Comparison of ENCODE assay signal across 29 cellular contexts in the genomic region with DNA sequence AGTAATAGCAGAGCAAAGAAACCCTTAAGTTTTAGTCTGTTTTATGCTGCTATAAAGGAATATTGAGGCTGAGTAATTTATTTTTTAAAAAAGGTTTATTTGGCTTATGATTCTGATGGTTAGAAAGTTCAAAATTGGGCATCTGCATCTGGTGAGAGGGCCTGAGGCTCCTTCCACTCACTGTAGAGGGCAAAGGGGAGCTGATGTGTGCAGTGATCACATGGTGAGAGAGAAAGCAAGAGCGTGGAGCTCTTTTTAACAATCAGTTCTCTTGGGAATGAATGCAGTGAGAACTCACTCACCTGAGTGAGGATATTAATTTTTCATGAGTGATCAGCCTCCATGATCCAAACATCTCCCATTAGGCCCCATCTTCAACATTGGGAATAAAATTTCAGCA. TPM values are rescaled to one million over a fixed set of nuclear protein-coding genes. Genes with fewer than 3 reads are reported as not detected.
DNase-seq lines count a peak whose midpoint lies in the region; ATAC-seq, FAIRE-seq and TF ChIP-seq lines count a peak whose summit lies in the region.
"Had no signal": no experiment of that assay in that cellular context is flagged by ENCODE, and none has a peak within 500 bp of the region (broad histone marks: within the 10 kb centered on the region; RNA-seq: fewer than 3 reads in every experiment).

No MANE protein-coding gene starts in this region.

- no peaks in the 10 kb centered on the region for H3K9me2 ChIP-seq in GM23338 (ENCODE audit: insufficient read depth)

- no peaks in the 10 kb centered on the region for H3K4me1 ChIP-seq in GM23338 (ENCODE audit: insufficient read depth)
- H3K4me1 ChIP-seq: body of pancreas, gastrocnemius medialis, left ventricle myocardium inferior had no signal

- H3K9me3 ChIP-seq in CD4-positive, alpha-beta T cell (ENCODE audit: control insufficient read depth, low read length) = no peaks in the 10 kb centered on the region
- H3K9me3 ChIP-seq: body of pancreas, gastrocnemius medialis, left ventricle myocardium inferior had no signal

- intact Hi-C loops in CD4-positive, alpha-beta T cell (cut with DNase I, micrococcal nuclease) = no loop called here

- H3K9me3 Mint-ChIP-seq in CD4-positive, alpha-beta T cell = peaks cover 4% of the 10 kb centered on the region
- H3K9me3 Mint-ChIP-seq in IgD-negative memory B cell (no peaks in the 10 kb centered on the region), immature natural killer cell (peaks cover 0 to 1% (median 0%) of the 10 kb centered on the region in 6 donors), GM23338 (peaks cover 34% of the 10 kb centered on the region)

- no peak for TF ChIP-seq POLR2A in GM12891 (IDR thresholded peaks at IDR 0.05; ENCODE audit: low read depth, low read length)

- CTCF ChIA-PET in CD4-positive, alpha-beta T cell (lab: Charles Lee) = no interaction called here

- H3K4me3 Mint-ChIP-seq in CD4-positive, alpha-beta T cell = peak overlapping the region; percentile 56
- peak overlapping the region in 3 of 4 donors; percentile 35 to 96 (median 83) for H3K4me3 Mint-ChIP-seq in IgD-negative memory B cell
- peak overlapping the region; percentile 18 to 86 (median 48) for H3K4me3 Mint-ChIP-seq in immature natural killer cell
- no peak overlapping the region for H3K4me3 Mint-ChIP-seq in GM23338
- H3K4me3 Mint-ChIP-seq: activated CD4-positive, alpha-beta T cell treated with anti-CD3 and anti-CD28 coated beads for 36 hours; CD14-positive monocyte; neural crest cell had no signal

- H3K4me2 ChIP-seq in GM23338 = no peak overlapping the region

- peaks cover 28% of the 10 kb centered on the region for H3K4me1 Mint-ChIP-seq in CD4-positive, alpha-beta T cell (ENCODE audit: low read depth)
- H3K4me1 Mint-ChIP-seq in IgD-negative memory B cell (peaks cover 22 to 40% (median 33%) of the 10 kb centered on the region in 3 donors), immature natural killer cell (peaks cover 45 to 61% of the 10 kb centered on the region in 2 donors), GM23338 (no peaks in the 10 kb centered on the region)
- H3K4me1 Mint-ChIP-seq: CD14-positive monocyte, neural crest cell had no signal

- no peak overlapping the region for H3K4me3 ChIP-seq in GM23338
- no peak overlapping the region for H3K4me3 ChIP-seq in foreskin fibroblast (ENCODE audit: low read depth in 1 of 2, low read length in 2 of 2)
- H3K4me3 ChIP-seq: body of pancreas, gastrocnemius medialis, K562, left ventricle myocardium inferior had no signal

- no peaks in the 10 kb centered on the region for H3K79me2 ChIP-seq in GM23338 (replicated peaks; ENCODE audit: insufficient read depth)

- H3K27ac ChIP-seq in CD4-positive, alpha-beta T cell (ENCODE audit: low read depth, low read length) = no peak overlapping the region
- H3K27ac ChIP-seq in GM23338 (ENCODE audit: low read depth) = no peak overlapping the region
- H3K27ac ChIP-seq: body of pancreas, gastrocnemius medialis, left ventricle myocardium inferior had no signal

- H4K20me1 ChIP-seq in GM23338 (replicated peaks; ENCODE audit: insufficient read depth) = no peaks in the 10 kb centered on the region

- FAIRE-seq in GM12891 (lab: Jason Lieb, UNC) = peak; percentile 43
- FAIRE-seq: K562 had no signal

- POLR2A ChIA-PET in CD4-positive, alpha-beta T cell (lab: Charles Lee) = interaction anchor here (0.7 kb wide), 1 partner anchor 24 kb away, joined by 3 read pairs; no protein-coding TSS in a partner anchor

- ATAC-seq in CD4-positive, alpha-beta T cell (ENCODE audit: poor library complexity) = no peak
- ATAC-seq in GM23338 = no peak
- ATAC-seq: activated CD4-positive, alpha-beta T cell treated with anti-CD3 and anti-CD28 coated beads for 36 hours; body of pancreas; esophagus mucosa; gastrocnemius medialis; K562; Right ventricle myocardium inferior; sciatic nerve had no signal

- no peaks in the 10 kb centered on the region for H3K27me3 ChIP-seq in CD4-positive, alpha-beta T cell (ENCODE audit: control insufficient read depth, insufficient read depth, low read length)
- no peaks in the 10 kb centered on the region for H3K27me3 ChIP-seq in GM23338 (ENCODE audit: insufficient read depth)
- H3K27me3 ChIP-seq: body of pancreas, gastrocnemius medialis had no signal

- TF ChIP-seq CTCF in CD4-positive, alpha-beta T cell (IDR thresholded peaks at IDR 0.05) = no peak
- TF ChIP-seq CTCF in GM23338 (conservative IDR thresholded peaks at IDR 0.05; ENCODE audit: low read depth in 2 of 2) (no peak), foreskin fibroblast (IDR thresholded peaks at IDR 0.05; ENCODE audit: low read depth, low read length) (no peak)

- DNase-seq in CD4-positive, alpha-beta T cell = no peak
- no peak for DNase-seq in GM12891 (ENCODE audit: insufficient read length, low spot score)
- DNase-seq in immature natural killer cell = no peak
- DNase-seq in GM23338 (ENCODE audit: low spot score) = no peak
- DNase-seq in middle frontal gyrus (ENCODE audit: extremely low spot score, low spot score) = no peak
- DNase-seq in foreskin fibroblast = no peak
- DNase-seq: activated CD4-positive, alpha-beta T cell treated with anti-CD3 and anti-CD28 coated beads for 36 hours; body of pancreas; effector CD8-positive, alpha-beta T cell; gastrocnemius medialis; GF-D8; HCEC 1CT; hippocampal formation; left ventricle myocardium inferior; midbrain; MV-4-11; NCI-H187 treated with DMSO at 0.1 percent for 48 hours; NCI-H226; NCI-H748 treated with DMSO at 0.1 percent for 48 hours; stimulated activated CD4-positive, alpha-beta T cell treated with anti-CD3 and anti-CD28 coated beads, Interleukin-15, amount 100 ng/mL, for 24 hours; stimulated activated CD8-positive, alpha-beta memory T cell treated with anti-CD3 and anti-CD28 coated beads, Interleukin-4, amount 100 ng/mL, for 48 hours; substantia nigra had no signal

- H3K36me3 ChIP-seq in GM23338 (ENCODE audit: insufficient read depth) = no peaks in the 10 kb centered on the region
- H3K36me3 ChIP-seq: gastrocnemius medialis, left ventricle myocardium inferior had no signal

- no peaks in the 10 kb centered on the region for H3F3A ChIP-seq in GM23338 (replicated peaks; ENCODE audit: low read depth)

- no peak overlapping the region for H2AFZ ChIP-seq in GM23338

- H3K27me3 Mint-ChIP-seq in CD4-positive, alpha-beta T cell = no peaks in the 10 kb centered on the region
- H3K27me3 Mint-ChIP-seq in IgD-negative memory B cell = no peaks in the 10 kb centered on the region
- peaks cover 3 to 17% (median 7%) of the 10 kb centered on the region in 3 donors for H3K27me3 Mint-ChIP-seq in immature natural killer cell (ENCODE audit: low read depth in 3 of 3)
- peaks cover 1% of the 10 kb centered on the region for H3K27me3 Mint-ChIP-seq in GM23338 (ENCODE audit: insufficient read depth, low read depth, poor library complexity)
- H3K27me3 Mint-ChIP-seq: activated CD4-positive, alpha-beta T cell treated with anti-CD3 and anti-CD28 coated beads for 36 hours had no signal

- H3K27ac Mint-ChIP-seq in CD4-positive, alpha-beta T cell = no peak overlapping the region
- peak overlapping the region; percentile 85 to 97 (median 90) for H3K27ac Mint-ChIP-seq in IgD-negative memory B cell
- peak overlapping the region; percentile 77 to 99 (median 94) for H3K27ac Mint-ChIP-seq in immature natural killer cell
- H3K27ac Mint-ChIP-seq in GM23338 = no peak overlapping the region
- H3K27ac Mint-ChIP-seq: activated CD4-positive, alpha-beta T cell treated with anti-CD3 and anti-CD28 coated beads for 36 hours; CD14-positive monocyte had no signal

- no peaks in the 10 kb centered on the region for H3K36me3 Mint-ChIP-seq in CD4-positive, alpha-beta T cell (ENCODE audit: low read depth)
- peaks cover 5% of the 10 kb centered on the region for H3K36me3 Mint-ChIP-seq in IgD-negative memory B cell
- H3K36me3 Mint-ChIP-seq in immature natural killer cell = peaks cover 0 to 9% (median 0%) of the 10 kb centered on the region in 3 donors
- H3K36me3 Mint-ChIP-seq in GM23338 (ENCODE audit: low read depth) = peaks cover 37% of the 10 kb centered on the region
- H3K36me3 Mint-ChIP-seq: CD14-positive monocyte had no signal

TF ChIP-seq in GM12891, 5 proteins besides CTCF, POLR2A, EP300 and RAD21:
- TF ChIP-seq POLR2AphosphoS5 (IDR thresholded peaks at IDR 0.05; ENCODE audit: low read depth, low read length) (no peak), SPI1 (IDR thresholded peaks at IDR 0.05; ENCODE audit: low read depth, low read length) (no peak), POU2F2 (IDR thresholded peaks at IDR 0.05; ENCODE audit: low read depth, low read length) (no peak)

TF ChIP-seq in GM23338, 12 proteins besides CTCF, POLR2A, EP300 and RAD21 (continues in another document):
- TF ChIP-seq CREB1 (CRISPR knock-in tag; IDR thresholded peaks at IDR 0.05; ENCODE audit: low read depth) = no peak
- TF ChIP-seq EZH2 (IDR thresholded peaks at IDR 0.05; ENCODE audit: low read depth, unreplicated experiment) = no peak
- TF ChIP-seq, protein P1, sequence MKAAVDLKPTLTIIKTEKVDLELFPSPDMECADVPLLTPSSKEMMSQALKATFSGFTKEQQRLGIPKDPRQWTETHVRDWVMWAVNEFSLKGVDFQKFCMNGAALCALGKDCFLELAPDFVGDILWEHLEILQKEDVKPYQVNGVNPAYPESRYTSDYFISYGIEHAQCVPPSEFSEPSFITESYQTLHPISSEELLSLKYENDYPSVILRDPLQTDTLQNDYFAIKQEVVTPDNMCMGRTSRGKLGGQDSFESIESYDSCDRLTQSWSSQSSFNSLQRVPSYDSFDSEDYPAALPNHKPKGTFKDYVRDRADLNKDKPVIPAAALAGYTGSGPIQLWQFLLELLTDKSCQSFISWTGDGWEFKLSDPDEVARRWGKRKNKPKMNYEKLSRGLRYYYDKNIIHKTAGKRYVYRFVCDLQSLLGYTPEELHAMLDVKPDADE (IDR thresholded peaks at IDR 0.05) = no peak
- no peak for TF ChIP-seq JUNB (IDR thresholded peaks at IDR 0.05; ENCODE audit: unreplicated experiment)
- no peak for TF ChIP-seq NANOG (IDR thresholded peaks at IDR 0.05; ENCODE audit: borderline replicate concordance)
- no peak for TF ChIP-seq ZNF331 (CRISPR knock-in tag; IDR thresholded peaks at IDR 0.05; ENCODE audit: low read depth)
- no peak for TF ChIP-seq STAT1 (IDR thresholded peaks at IDR 0.05; ENCODE audit: unreplicated experiment)
- TF ChIP-seq ZNF114 (CRISPR knock-in tag; IDR thresholded peaks at IDR 0.05) = no peak
- no peak for TF ChIP-seq POLR2AphosphoS5 (IDR thresholded peaks at IDR 0.05; ENCODE audit: low read depth)
- no peak for TF ChIP-seq EZH2phosphoT487 (IDR thresholded peaks at IDR 0.05; ENCODE audit: unreplicated experiment)

RNA-seq across cellular contexts. Expression of a gene that starts 36.4 kb away (rescaled TPM):
- total RNA-seq in CD4-positive, alpha-beta T cell = 10 to 100 TPM; 24.3 to 28.7 TPM
- not detected for polyA plus RNA-seq in GM12891 (2012; ENCODE audit: low read depth, missing spikeins)
- polyA plus RNA-seq in IgD-negative memory B cell = 7.1 TPM
- 100 to 1,000 TPM; 208 to 376 (median 275) TPM for polyA plus RNA-seq in immature natural killer cell
- 3.8 and 4.9 TPM in 2 replicates for total RNA-seq in GM23338 (2014; rRNA removed; shearing (Covaris generic))
- 3.2 and 3.8 TPM in 2 replicates for polyA plus RNA-seq in GM23338 (2016; fragmentation: Nextera tagmentation; extraction: Ambion mirVana)
- total RNA-seq: gastrocnemius medialis, K562, left ventricle myocardium inferior had no signal

Comparison
In these comparisons a context has a peak if more than half of its experiments do, and no peak if none do; other contexts are left out.
1. H3K27ac Mint-ChIP-seq: peak in IgD-negative memory B cell (3 of 3) and immature natural killer cell (6 of 6); none in CD4-positive, alpha-beta T cell (single experiment) and GM23338 (single experiment).
2. RNA of a gene that starts 36.4 kb away (polyA plus RNA-seq): 208 to 376 TPM in immature natural killer cell; 7.1 TPM in IgD-negative memory B cell (single experiment) and 3.2 to 3.8 TPM in GM23338; every median in the first group is over 10 times any median in the second.